ENCODE assay signal across 9 cellular contexts in genomic region chr7:112898432-112899290, GRCh38.
A peak's percentile ranks its signal among the peaks of the same experiment; 100 is the strongest.
DNase-seq lines count a peak whose midpoint lies in the region; ATAC-seq and TF ChIP-seq lines count a peak whose summit lies in the region.
"Had no signal": no experiment of that assay in that cellular context is flagged by ENCODE, and none has a peak within 500 bp of the region (broad histone marks: within the 10 kb centered on the region; RNA-seq: fewer than 3 reads in every experiment).

No MANE protein-coding gene starts in this region.

- no peak overlapping the region for H3K14ac ChIP-seq in H9 (ENCODE audit: insufficient read depth, low read length)

- no peaks in the 10 kb centered on the region for H3K79me2 ChIP-seq in H9 (ENCODE audit: insufficient read depth, low read length)

- H2BK20ac ChIP-seq in H9 (ENCODE audit: low read depth, low read length, poor library complexity, severe bottlenecking) = no peak overlapping the region

- no peak overlapping the region for H4K5ac ChIP-seq in H9 (ENCODE audit: insufficient read length, low read depth, low read length)

- intact Hi-C loops in MCF 10A (cut with micrococcal nuclease) = loop anchor here (1.0 to 5.0 kb wide), 3 partner anchors 348 to 1146 kb away; no protein-coding TSS in a partner anchor
- intact Hi-C loops in breast epithelium (cut with DNase I; ENCODE audit: low total_unique reads) = no loop called here
- intact Hi-C loops in right lobe of liver (cut with DNase I) = no loop called here

- H3K4me3 Mint-ChIP-seq in MCF 10A (ENCODE audit: unreplicated experiment) = no peak overlapping the region
- no peak overlapping the region for H3K4me3 Mint-ChIP-seq in H9
- no peak overlapping the region for H3K4me3 Mint-ChIP-seq in type B pancreatic cell
- H3K4me3 Mint-ChIP-seq: nephron had no signal

- no peak overlapping the region for H2BK5ac ChIP-seq in H9 (ENCODE audit: insufficient read length, low read length)

- no peak overlapping the region for H2AK5ac ChIP-seq in H9 (ENCODE audit: insufficient read length, low read length)

- H3T11ph ChIP-seq in H9 (ENCODE audit: low read length) = no peak overlapping the region

- H4K20me1 ChIP-seq in H9 (ENCODE audit: control insufficient read depth, insufficient read depth, insufficient read length) = no peaks in the 10 kb centered on the region

- no peaks in the 10 kb centered on the region for H3K27me3 ChIP-seq in breast epithelium
- no peaks in the 10 kb centered on the region for H3K27me3 ChIP-seq in H9 (ENCODE audit: insufficient read depth, low read length)
- no peaks in the 10 kb centered on the region for H3K27me3 ChIP-seq in RWPE2 (ENCODE audit: insufficient read depth, poor library complexity, severe bottlenecking)
- H3K27me3 ChIP-seq in right lobe of liver = no peaks in the 10 kb centered on the region

- H3K18ac ChIP-seq in H9 (ENCODE audit: insufficient read length, low read depth, low read length) = no peak overlapping the region

- no peak overlapping the region for H2AFZ ChIP-seq in H9 (ENCODE audit: low read length)

- no peaks in the 10 kb centered on the region for H3K23me2 ChIP-seq in H9 (ENCODE audit: insufficient read length, low read depth, low read length, poor library complexity, severe bottlenecking)

- H3K4me1 ChIP-seq in breast epithelium (no peaks in the 10 kb centered on the region), H9 (ENCODE audit: insufficient read depth, low read length) (no peaks in the 10 kb centered on the region), RWPE2 (ENCODE audit: insufficient read depth, poor library complexity, severe bottlenecking) (no peaks in the 10 kb centered on the region), right lobe of liver (peaks cover 0 to 5% (median 2%) of the 10 kb centered on the region in 4 donors)

- BruUV-seq in MCF 10A (replicated peaks; lab: Mats Ljungman, UMichigan) = no TSS peak

- H3K27ac Mint-ChIP-seq in MCF 10A (ENCODE audit: low read depth, unreplicated experiment) (peak overlapping the region; percentile 19), H9 (peak overlapping the region in 2 of 3 experiments; percentile 34 to 40; a peak in 2 of 7 replicates), type B pancreatic cell (no peak overlapping the region)

- no peak overlapping the region for H2BK12ac ChIP-seq in H9 (ENCODE audit: insufficient read length, low read depth, low read length)

- no peak overlapping the region for H3K4me2 ChIP-seq in H9 (ENCODE audit: insufficient read depth, insufficient read length, low read length)

- H3K36me3 ChIP-seq in breast epithelium (peaks cover 6% of the 10 kb centered on the region), RWPE2 (ENCODE audit: low read depth) (no peaks in the 10 kb centered on the region), right lobe of liver (peaks cover 0 to 4% (median 0%) of the 10 kb centered on the region in 4 donors)

- H3K9me3 ChIP-seq in breast epithelium (peaks cover 0 to 12% of the 10 kb centered on the region in 2 donors), H9 (ENCODE audit: control insufficient read depth, low read depth, low read length) (no peaks in the 10 kb centered on the region), RWPE2 (ENCODE audit: severe bottlenecking) (no peaks in the 10 kb centered on the region), right lobe of liver (no peaks in the 10 kb centered on the region)

- no peak overlapping the region for H3K9ac ChIP-seq in H9 (ENCODE audit: extremely low read depth, insufficient read length, low read length)

- H2BK120ac ChIP-seq in H9 (ENCODE audit: low read depth, low read length, poor library complexity, severe bottlenecking) = no peak overlapping the region

- H3K36me3 Mint-ChIP-seq in MCF 10A (ENCODE audit: insufficient read depth, unreplicated experiment) (peaks cover 12% of the 10 kb centered on the region), H9 (ENCODE audit: insufficient read depth in 1 of 3, low read depth in 3 of 3) (peaks cover 14 to 51% (median 32%) of the 10 kb centered on the region in 3 experiments), type B pancreatic cell (peaks cover 49% of the 10 kb centered on the region)

- no peak overlapping the region for H3K56ac ChIP-seq in H9 (ENCODE audit: insufficient read length, low read depth, low read length)

- H3K4me1 Mint-ChIP-seq in MCF 10A (ENCODE audit: insufficient read depth, unreplicated experiment) (no peaks in the 10 kb centered on the region), H9 (peaks cover 0 to 2% of the 10 kb centered on the region in 2 experiments; a peak in 2 of 4 replicates), type B pancreatic cell (ENCODE audit: unreplicated experiment) (no peaks in the 10 kb centered on the region)
- H3K4me1 Mint-ChIP-seq: nephron had no signal

- H3K4ac ChIP-seq in H9 (ENCODE audit: low read depth, low read length) = no peak overlapping the region

- no peaks in the 10 kb centered on the region for H3K79me1 ChIP-seq in H9 (ENCODE audit: insufficient read depth, low read depth, low read length, poor library complexity, severe bottlenecking)

- no peak overlapping the region for H4K8ac ChIP-seq in H9 (replicated peaks; ENCODE audit: insufficient read length, low read depth, low read length)

- POLR2A ChIA-PET in MCF 10A (lab: Yijun Ruan, JAX) = interaction anchor here (0.5 to 1.0 kb wide), 3 partner anchors 14 to 416 kb away, joined by 3 to 5 read pairs (median 3); no protein-coding TSS in a partner anchor

- TF ChIP-seq POLR2A in breast epithelium (IDR thresholded peaks at IDR 0.05) (no peak), right lobe of liver (IDR thresholded peaks at IDR 0.05) (no peak)

- H3K23ac ChIP-seq in H9 (ENCODE audit: insufficient read length, low read depth, low read length) = no peak overlapping the region

- ATAC-seq in RWPE2 (ENCODE audit: low read depth) (peak; percentile 78), right lobe of liver (peak; percentile 92 to 97 (median 94))

- no peak overlapping the region for H3K27ac ChIP-seq in breast epithelium
- H3K27ac ChIP-seq in H9 (ENCODE audit: insufficient read length, low read depth, low read length) = no peak overlapping the region
- H3K27ac ChIP-seq in RWPE2 (ENCODE audit: poor library complexity, severe bottlenecking) = no peak overlapping the region
- H3K27ac ChIP-seq in right lobe of liver = no peak overlapping the region

- H3K4me3 ChIP-seq in breast epithelium (no peak overlapping the region), RWPE2 (ENCODE audit: severe bottlenecking) (no peak overlapping the region), right lobe of liver (no peak overlapping the region)

- TF ChIP-seq CTCF in MCF 10A (IDR thresholded peaks at IDR 0.05; ENCODE audit: unreplicated experiment) (peak; percentile 80), breast epithelium (IDR thresholded peaks at IDR 0.05) (peak in 1 of 3 donors; percentile 34), H9 (conservative IDR thresholded peaks at IDR 0.05) (peak; percentile 86), LNCAP (IDR thresholded peaks at IDR 0.05) (peak; percentile 86), RWPE2 (IDR thresholded peaks at IDR 0.05; ENCODE audit: poor library complexity, severe bottlenecking) (peak; percentile 91), right lobe of liver (IDR thresholded peaks at IDR 0.05) (peak; percentile 77 to 86 (median 82)), type B pancreatic cell (conservative IDR thresholded peaks at IDR 0.05) (peak; percentile 78)

- H4K91ac ChIP-seq in H9 (ENCODE audit: insufficient read length, low read depth, low read length) = no peak overlapping the region

- DNase-seq in MCF 10A (ENCODE audit: unreplicated experiment) (peak; percentile 78), breast epithelium (ENCODE audit: low spot score in 2 of 2) (no peak), H9 (peak; percentile 55), RWPE2 (ENCODE audit: low spot score) (no peak), cerebellar cortex (ENCODE audit: low spot score) (peak; percentile 52), right lobe of liver (no peak), type B pancreatic cell (ENCODE audit: extremely low spot score, unreplicated experiment) (no peak)

- CTCF ChIA-PET in MCF 10A (lab: Yijun Ruan, JAX) = interaction anchor here (0.6 to 7.1 kb wide), 37 partner anchors 9 to 639 kb away, joined by 3 to 68 read pairs (median 4); a partner anchor contains a TSS

- H3K27me3 Mint-ChIP-seq in MCF 10A (ENCODE audit: insufficient read depth, unreplicated experiment) (no peaks in the 10 kb centered on the region), H9 (ENCODE audit: low read depth) (no peaks in the 10 kb centered on the region), type B pancreatic cell (no peaks in the 10 kb centered on the region)

- H2BK15ac ChIP-seq in H9 (ENCODE audit: low read depth, low read length) = no peak overlapping the region

- H3K9me3 Mint-ChIP-seq in MCF 10A (ENCODE audit: unreplicated experiment) (no peaks in the 10 kb centered on the region), H9 (peaks cover 25 to 34% of the 10 kb centered on the region in 2 experiments), type B pancreatic cell (peaks cover 5% of the 10 kb centered on the region)

Comparison
In these comparisons a context has a peak if more than half of its experiments do, and no peak if none do; other contexts are left out.
1. DNase-seq: peak in MCF 10A (single experiment), H9 (single experiment) and cerebellar cortex (single experiment); none in breast epithelium (0 of 2), RWPE2 (single experiment), right lobe of liver (0 of 3) and type B pancreatic cell (single experiment).